ENCODE assay signal across 23 cellular contexts in genomic region chr18:64273724-64274123, GRCh38.
"Had no signal": no experiment of that assay in that cellular context is flagged by ENCODE, and none has a peak within 500 bp of the region (broad histone marks: within the 10 kb centered on the region; RNA-seq: fewer than 3 reads in every experiment).

No MANE protein-coding gene starts in this region.

- H3K9me3 Mint-ChIP-seq: activated T-helper 17 cell treated with anti-CD3 and anti-CD28 coated beads, Interleukin-2, amount 50 U/mL, for 72 hours; memory B cell; stimulated activated memory B cell treated with anti-CD40 and anti-IgM and Interleukin-4, amounts not matched to agents 10 μg/mL and 1 μg/mL and 100 μg/mL, for 72 hours had no signal

- DNase-seq: activated CD4-positive, alpha-beta T cell treated with anti-CD3 and anti-CD28 coated beads for 1 hour; activated CD4-positive, alpha-beta T cell treated with anti-CD3 and anti-CD28 coated beads, Interleukin-2, amount 50 U/mL, for 1 hour; activated CD8-positive, alpha-beta memory T cell treated with anti-CD3 and anti-CD28 coated beads, Interleukin-2, amount 50 U/mL, for 4 hours; activated T-cell treated with anti-CD3 and anti-CD28 coated beads, Interleukin-2, amount 50 U/mL, for 24 hours; aorta; heart right ventricle; left colon; occipital lobe; retina; sigmoid colon; stimulated activated CD4-positive, alpha-beta T cell treated with anti-CD3 and anti-CD28 coated beads, Interleukin-15, amount 100 ng/mL, for 24 hours; T-helper 2 cell; transverse colon had no signal

- H3K27me3 ChIP-seq: heart right ventricle, sigmoid colon, transverse colon, vagina had no signal

- H3K36me3 ChIP-seq: heart right ventricle, sigmoid colon, transverse colon, vagina had no signal

- H3K4me3 ChIP-seq: heart right ventricle, sigmoid colon, smooth muscle cell, transverse colon, vagina had no signal

- ATAC-seq: activated naive CD4-positive, alpha-beta T cell treated with anti-CD3 and anti-CD28 coated beads, Interleukin-2, amount 50 U/mL, for 72 hours; activated T-helper 17 cell treated with anti-CD3 and anti-CD28 coated beads, Interleukin-2, amount 50 U/mL, for 72 hours; heart right ventricle; left colon; stimulated activated memory B cell treated with anti-CD40 and anti-IgM and Interleukin-4, amounts not matched to agents 10 μg/mL and 1 μg/mL and 100 μg/mL, for 72 hours had no signal

- H3K4me3 Mint-ChIP-seq: activated T-cell treated with anti-CD3 and anti-CD28 coated beads, Interleukin-2, amount 50 U/mL, for 24 hours; activated T-helper 17 cell treated with anti-CD3 and anti-CD28 coated beads, Interleukin-2, amount 50 U/mL, for 72 hours; memory B cell; nephron; stimulated activated memory B cell treated with anti-CD40 and anti-IgM and Interleukin-4, amounts not matched to agents 10 μg/mL and 1 μg/mL and 100 μg/mL, for 72 hours had no signal

- H3K27ac ChIP-seq: heart right ventricle, sigmoid colon, transverse colon, vagina, VCaP had no signal

- H3K4me1 Mint-ChIP-seq: activated T-helper 17 cell treated with anti-CD3 and anti-CD28 coated beads, Interleukin-2, amount 50 U/mL, for 72 hours; memory B cell; stimulated activated memory B cell treated with anti-CD40 and anti-IgM and Interleukin-4, amounts not matched to agents 10 μg/mL and 1 μg/mL and 100 μg/mL, for 72 hours had no signal

- H3K9me3 ChIP-seq: sigmoid colon, transverse colon, vagina had no signal

- H3K27ac Mint-ChIP-seq: activated naive CD4-positive, alpha-beta T cell treated with anti-CD3 and anti-CD28 coated beads, Interleukin-2, amount 50 U/mL, for 72 hours; activated T-cell treated with anti-CD3 and anti-CD28 coated beads, Interleukin-2, amount 50 U/mL, for 24 hours; activated T-helper 17 cell treated with anti-CD3 and anti-CD28 coated beads, Interleukin-2, amount 50 U/mL, for 72 hours; memory B cell; progenitor cell of endocrine pancreas; stimulated activated memory B cell treated with anti-CD40 and anti-IgM and Interleukin-4, amounts not matched to agents 10 μg/mL and 1 μg/mL and 100 μg/mL, for 72 hours had no signal

- H3K4me1 ChIP-seq: sigmoid colon, transverse colon, vagina had no signal

- H3K36me3 Mint-ChIP-seq: activated naive CD4-positive, alpha-beta T cell treated with anti-CD3 and anti-CD28 coated beads, Interleukin-2, amount 50 U/mL, for 72 hours; brain; memory B cell; stimulated activated memory B cell treated with anti-CD40 and anti-IgM and Interleukin-4, amounts not matched to agents 10 μg/mL and 1 μg/mL and 100 μg/mL, for 72 hours had no signal

- H3K27me3 Mint-ChIP-seq: activated T-cell treated with anti-CD3 and anti-CD28 coated beads, Interleukin-2, amount 50 U/mL, for 24 hours; activated T-helper 17 cell treated with anti-CD3 and anti-CD28 coated beads, Interleukin-2, amount 50 U/mL, for 72 hours; progenitor cell of endocrine pancreas; stimulated activated memory B cell treated with anti-CD40 and anti-IgM and Interleukin-4, amounts not matched to agents 10 μg/mL and 1 μg/mL and 100 μg/mL, for 72 hours had no signal
